In the genomic region with DNA sequence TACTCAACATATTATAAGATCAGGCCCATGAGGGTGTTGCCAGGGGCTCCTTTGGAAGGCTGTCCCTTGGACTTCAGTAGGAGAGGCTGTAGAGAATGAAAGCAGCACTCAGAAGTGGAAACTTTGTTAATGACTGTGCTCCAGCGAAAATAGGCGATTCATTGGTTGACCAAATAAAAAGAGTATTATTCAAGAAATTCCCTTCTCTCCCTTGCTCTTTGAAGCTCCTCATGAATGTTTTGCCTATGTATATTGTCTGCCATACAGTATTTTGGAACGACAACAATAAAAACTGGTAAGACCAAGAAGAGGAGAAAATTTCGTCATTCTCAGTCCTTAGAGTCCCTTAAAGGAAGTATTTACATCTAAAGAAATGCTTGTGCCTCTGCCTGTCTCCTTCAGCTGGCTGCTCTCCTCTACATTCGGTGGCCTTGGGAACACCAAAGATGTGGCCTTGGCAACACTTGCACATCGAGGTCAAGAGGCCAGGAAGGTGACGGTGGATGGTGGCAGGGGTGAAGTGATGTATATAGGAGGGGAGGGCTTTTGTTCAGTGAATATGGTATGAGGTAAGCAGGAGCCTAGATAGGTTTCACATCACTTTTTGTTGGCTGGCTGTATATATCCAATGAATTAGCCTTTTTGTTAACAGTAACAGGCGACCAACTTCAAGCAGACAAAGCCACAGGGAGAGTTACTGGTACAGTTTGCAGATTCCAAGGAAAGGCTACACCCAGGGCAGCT, we compare ENCODE assay signal across 1 cellular context.
TF ChIP-seq lines count a peak whose summit lies in the region.

No MANE protein-coding gene starts in this region.

TF ChIP-seq in IMR-90, 13 proteins besides CTCF, POLR2A, EP300 and RAD21:
- no peak for TF ChIP-seq CEBPB (IDR thresholded peaks at IDR 0.05; ENCODE audit: low read depth, low read length)
- no peak for TF ChIP-seq MAFK (IDR thresholded peaks at IDR 0.05; ENCODE audit: low read depth, low read length)
- TF ChIP-seq, protein P1, sequence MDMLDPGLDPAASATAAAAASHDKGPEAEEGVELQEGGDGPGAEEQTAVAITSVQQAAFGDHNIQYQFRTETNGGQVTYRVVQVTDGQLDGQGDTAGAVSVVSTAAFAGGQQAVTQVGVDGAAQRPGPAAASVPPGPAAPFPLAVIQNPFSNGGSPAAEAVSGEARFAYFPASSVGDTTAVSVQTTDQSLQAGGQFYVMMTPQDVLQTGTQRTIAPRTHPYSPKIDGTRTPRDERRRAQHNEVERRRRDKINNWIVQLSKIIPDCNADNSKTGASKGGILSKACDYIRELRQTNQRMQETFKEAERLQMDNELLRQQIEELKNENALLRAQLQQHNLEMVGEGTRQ (IDR thresholded peaks at IDR 0.05; ENCODE audit: low read depth, low read length), result no peak
- TF ChIP-seq NFE2L2 (IDR thresholded peaks at IDR 0.05; ENCODE audit: low read depth, low read length), result no peak
- TF ChIP-seq RCOR1 (IDR thresholded peaks at IDR 0.05; ENCODE audit: insufficient replicate concordance, low read length), result no peak
- TF ChIP-seq MXI1 (IDR thresholded peaks at IDR 0.05; ENCODE audit: borderline replicate concordance, low read depth, low read length), result no peak
- no peak for TF ChIP-seq SMC3 (IDR thresholded peaks at IDR 0.05; ENCODE audit: low read depth, low read length)
- no peak for TF ChIP-seq BHLHE40 (IDR thresholded peaks at IDR 0.05; ENCODE audit: low read depth, low read length)
- TF ChIP-seq MAZ (IDR thresholded peaks at IDR 0.05; ENCODE audit: borderline replicate concordance, low read depth, low read length), result no peak
- TF ChIP-seq FOS (IDR thresholded peaks at IDR 0.05; ENCODE audit: low read depth, low read length), result no peak
- TF ChIP-seq ELK1 (IDR thresholded peaks at IDR 0.05; ENCODE audit: borderline replicate concordance, low read depth, low read length), result no peak
- no peak for TF ChIP-seq RFX5 (IDR thresholded peaks at IDR 0.05; ENCODE audit: low read depth, low read length)
- no peak for TF ChIP-seq CHD1 (IDR thresholded peaks at IDR 0.05; ENCODE audit: low read depth, low read length)
